Comparison of ENCODE assay signal across 16 cellular contexts in the genomic region with DNA sequence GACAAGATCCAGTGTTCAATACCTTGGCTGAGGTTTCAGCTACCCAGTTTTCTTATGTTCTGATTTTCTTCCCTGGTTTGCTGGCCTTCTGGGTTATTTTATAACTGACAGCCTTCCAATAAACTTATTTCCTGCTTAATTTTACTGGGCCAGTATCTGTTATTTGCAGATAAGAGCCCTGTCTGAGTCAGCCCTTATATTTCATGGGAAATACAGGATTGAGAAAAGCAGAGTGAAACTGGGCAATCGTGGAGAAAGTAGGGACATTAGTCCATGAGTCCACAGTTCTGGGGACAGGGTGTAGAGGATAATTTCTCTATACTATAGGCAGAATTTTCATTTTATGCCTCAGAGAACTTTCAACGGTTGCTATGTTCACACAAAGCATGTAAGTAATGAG.
"Had no signal": no experiment of that assay in that cellular context is flagged by ENCODE, and none has a peak within 500 bp of the region (broad histone marks: within the 10 kb centered on the region; RNA-seq: fewer than 3 reads in every experiment).

No MANE protein-coding gene starts in this region.

- H3K4me2 ChIP-seq: neural progenitor cell had no signal

- DNase-seq: colonic mucosa; effector CD8-positive, alpha-beta T cell; endodermal cell; left ventricle myocardium superior; mucosa of descending colon; naive B cell; spleen; stimulated activated naive B cell treated with anti-CD40 and anti-IgM and Interleukin-4, amounts not matched to agents 10 μg/mL and 1 μg/mL and 100 μg/mL, for 72 hours; upper lobe of left lung had no signal

- ATAC-seq: left ventricle myocardium superior; mucosa of descending colon; sciatic nerve; stimulated activated naive B cell treated with anti-CD40 and anti-IgM and Interleukin-4, amounts not matched to agents 10 μg/mL and 1 μg/mL and 100 μg/mL, for 72 hours had no signal

- H3K36me3 ChIP-seq: colonic mucosa, esophagus muscularis mucosa, neural progenitor cell, thoracic aorta, tibial nerve, upper lobe of left lung had no signal

- H2AFZ ChIP-seq: neural progenitor cell, parathyroid adenoma had no signal

- H3K27me3 ChIP-seq: colonic mucosa, esophagus muscularis mucosa, neural progenitor cell, spleen, tibial nerve, upper lobe of left lung had no signal

- H3K4me1 ChIP-seq: colonic mucosa, esophagus muscularis mucosa, neural progenitor cell, parathyroid adenoma, spleen, tibial nerve, upper lobe of left lung had no signal

- H3K27ac ChIP-seq: colonic mucosa, esophagus muscularis mucosa, neural progenitor cell, parathyroid adenoma, spleen, thoracic aorta, tibial nerve, upper lobe of left lung had no signal

- H3K79me2 ChIP-seq: parathyroid adenoma had no signal

- H3K4me3 ChIP-seq: colonic mucosa, esophagus muscularis mucosa, lung, mucosa of descending colon, neural progenitor cell, spleen, thoracic aorta, tibial nerve, upper lobe of left lung had no signal

- H3K9me3 ChIP-seq: colonic mucosa, esophagus muscularis mucosa, mucosa of descending colon, spleen, thoracic aorta, tibial nerve, upper lobe of left lung had no signal
